ENCODE assay signal across 18 cellular contexts in the genomic region with DNA sequence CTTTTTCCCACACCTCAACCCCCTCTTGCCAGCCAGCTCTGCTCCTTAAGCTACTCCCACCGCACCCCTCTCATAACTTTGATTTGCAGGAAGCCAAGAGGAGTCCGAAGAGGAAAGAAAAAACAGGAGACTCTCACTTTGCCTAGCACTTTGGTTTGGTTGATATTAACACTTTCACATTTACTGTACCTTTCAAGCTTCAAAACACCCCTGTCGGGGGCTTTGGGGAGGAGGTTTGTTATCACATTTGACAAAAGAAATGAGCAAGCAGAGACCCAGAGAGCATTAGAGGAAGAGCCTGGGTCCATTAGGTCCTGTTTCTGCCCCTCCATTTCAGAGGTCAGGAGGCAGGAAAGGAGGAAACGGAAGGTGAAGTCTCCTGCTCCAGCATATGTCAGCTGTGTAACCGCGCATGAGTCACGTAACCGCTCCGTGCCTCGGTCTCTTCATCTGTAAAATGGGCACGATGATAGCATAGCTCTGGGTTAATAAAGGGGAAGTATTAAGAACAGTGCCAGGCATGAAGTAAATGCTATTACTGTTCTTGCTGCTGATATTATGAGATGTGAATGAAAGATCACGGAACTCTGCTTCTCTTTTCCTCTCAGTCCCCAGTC.
A peak's percentile ranks its signal among the peaks of the same experiment; 100 is the strongest.
DNase-seq lines count a peak whose midpoint lies in the region; ATAC-seq, FAIRE-seq and TF ChIP-seq lines count a peak whose summit lies in the region.
"Had no signal": no experiment of that assay in that cellular context is flagged by ENCODE, and none has a peak within 500 bp of the region (broad histone marks: within the 10 kb centered on the region; RNA-seq: fewer than 3 reads in every experiment).

No MANE protein-coding gene starts in this region.

- TF ChIP-seq EP300 in K562 (IDR thresholded peaks at IDR 0.05; ENCODE audit: low read length): no peak

- DNase-seq in stimulated activated naive CD4-positive, alpha-beta T cell treated with Interleukin-2 at 50 U/mL for 16 hours (lab: John Stamatoyannopoulos, UW): peak; percentile 40
- no peak for DNase-seq in stimulated activated naive CD4-positive, alpha-beta T cell (lab: John Stamatoyannopoulos, UW)
- DNase-seq in GM20000 (ENCODE audit: low spot score) (peak; percentile 15), K562 (ENCODE audit: extremely low read depth in 1 of 4, low spot score in 3 of 4) (no peak), type B pancreatic cell (ENCODE audit: extremely low spot score, unreplicated experiment) (no peak), vagina (ENCODE audit: extremely low spot score in 2 of 2) (no peak), glomerular visceral epithelial cell (ENCODE audit: extremely low spot score) (no peak), cerebellum (ENCODE audit: low spot score) (no peak)
- DNase-seq: amniotic stem cell, GOT3, KG1, NCI-H146, NCI-H446 treated with DMSO at 0.1 percent for 48 hours, occipital lobe, spleen had no signal

- BruUV-seq in K562 (replicated peaks; lab: Mats Ljungman, UMichigan): no TSS peak

- WGBS in K562 (ENCODE audit: insufficient coverage, low coverage, missing lambda C conversion rate): 40% methylated on average over 11 of the region's 12 CpGs

- H3K4me3 ChIP-seq in K562: no peak overlapping the region
- H3K4me3 ChIP-seq in vagina: no peak overlapping the region
- H3K4me3 ChIP-seq: SK-N-MC had no signal

- peaks cover 10% of the 10 kb centered on the region for H3K9me3 Mint-ChIP-seq in type B pancreatic cell

- no peak for TF ChIP-seq RAD21 in K562 (CRISPR knock-in tag; conservative IDR thresholded peaks at IDR 0.05 in 1 of 2, IDR thresholded peaks at IDR 0.05 in 1 of 2)

- H3K27ac ChIP-seq in K562 (ENCODE audit: extremely low read depth, low read depth, low read length) (no peak overlapping the region), vagina (no peak overlapping the region)
- H3K27ac ChIP-seq: epithelial cell of prostate, SK-N-MC, spleen had no signal

- H3K4me1 Mint-ChIP-seq in type B pancreatic cell (ENCODE audit: unreplicated experiment): peaks cover 28% of the 10 kb centered on the region

- in situ Hi-C loops in K562 (cut with MboI): no loop called here

- H3K4me1 ChIP-seq in K562 (replicated peaks in 1 of 2; ENCODE audit: control insufficient read depth in 2 of 2, insufficient read depth in 2 of 2, low read length in 2 of 2): peaks cover 7 to 10% of the 10 kb centered on the region in 2 experiments; a peak in 3 of 5 replicates
- H3K4me1 ChIP-seq in vagina: no peaks in the 10 kb centered on the region

- no peak overlapping the region for H3K4me2 ChIP-seq in K562 (ENCODE audit: insufficient read depth, low read length)

- H3K9me3 ChIP-seq in K562 (replicated peaks; ENCODE audit: control insufficient read depth, insufficient read depth, low read depth, low read length) (no peaks in the 10 kb centered on the region), vagina (no peaks in the 10 kb centered on the region)

- no peaks in the 10 kb centered on the region for H3K36me3 ChIP-seq in K562 (ENCODE audit: control insufficient read depth, insufficient read depth, low read length)
- no peaks in the 10 kb centered on the region for H3K36me3 ChIP-seq in vagina
- H3K36me3 ChIP-seq: spleen had no signal

- H3K4me3 Mint-ChIP-seq in type B pancreatic cell: peak overlapping the region; percentile 34

- no peak overlapping the region for H3K9ac ChIP-seq in K562 (ENCODE audit: insufficient read depth in 1 of 2, low read depth in 2 of 2, low read length in 2 of 2)

- H3K79me2 ChIP-seq in K562 (ENCODE audit: control insufficient read depth, insufficient read depth, low read length): no peaks in the 10 kb centered on the region

- intact Hi-C loops in K562 (cut with micrococcal nuclease): no loop called here
- intact Hi-C loops in vagina (cut with DNase I): no loop called here

- FAIRE-seq in K562 (lab: Jason Lieb, UNC): no peak
- FAIRE-seq: colon had no signal

- CTCF ChIA-PET in K562 (lab: Yijun Ruan, JAX; ENCODE audit: low intra/inter-chr PET ratio): no interaction called here

- no peaks in the 10 kb centered on the region for H3K36me3 Mint-ChIP-seq in type B pancreatic cell

- H3K27ac Mint-ChIP-seq in type B pancreatic cell: peak overlapping the region; percentile 50

- H3K27me3 Mint-ChIP-seq in type B pancreatic cell: no peaks in the 10 kb centered on the region

- H3K27me3 ChIP-seq in K562 (ENCODE audit: control insufficient read depth in 2 of 2, insufficient read depth in 2 of 2, low read length in 2 of 2): no peaks in the 10 kb centered on the region; a peak in 2 of 5 replicates
- H3K27me3 ChIP-seq in vagina: no peaks in the 10 kb centered on the region

- TF ChIP-seq CTCF in GM20000 (IDR thresholded peaks at IDR 0.05; ENCODE audit: extremely low read depth, missing control alignments) (no peak), K562 (IDR thresholded peaks at IDR 0.05 in 2 of 3, conservative IDR thresholded peaks at IDR 0.05 in 1 of 3; ENCODE audit: insufficient read depth in 2 of 3, low read depth in 1 of 3, low read length in 3 of 3) (0 out of 6 replicates have a peak, but pooled peaks of 1 of the 3 experiments have one; percentile 11), type B pancreatic cell (conservative IDR thresholded peaks at IDR 0.05) (peak; percentile 10), vagina (IDR thresholded peaks at IDR 0.05) (no peak)

- no peaks in the 10 kb centered on the region for H3K9me1 ChIP-seq in K562 (ENCODE audit: control insufficient read depth, insufficient read depth, low read length)

- no peak overlapping the region for H2AFZ ChIP-seq in K562 (ENCODE audit: low read depth, low read length)

- no peak for ATAC-seq in K562

- TF ChIP-seq POLR2A in K562 (conservative IDR thresholded peaks at IDR 0.05): no peak
- no peak for TF ChIP-seq POLR2A in vagina (IDR thresholded peaks at IDR 0.05)

- POLR2A ChIA-PET in K562 (lab: Yijun Ruan, JAX): interaction anchor here (0.6 kb wide), 1 partner anchor 8 kb away, joined by 3 read pairs; no protein-coding TSS in a partner anchor

- H4K20me1 ChIP-seq in K562 (replicated peaks; ENCODE audit: control insufficient read depth, insufficient read depth, low read length): no peaks in the 10 kb centered on the region; the same call in 1 of the 2 replicates

TF ChIP-seq in K562, 482 proteins besides CTCF, POLR2A, EP300 and RAD21:
- no peak for TF ChIP-seq IFI16 (CRISPR knock-in tag; IDR thresholded peaks at IDR 0.05)
- peak; percentile 73 for TF ChIP-seq ADNP (tag; IDR thresholded peaks at IDR 0.05)
- TF ChIP-seq RBM22 (IDR thresholded peaks at IDR 0.05; ENCODE audit: low read depth, low read length, poor library complexity, severe bottlenecking): no peak
- no peak for TF ChIP-seq CBX2 (IDR thresholded peaks at IDR 0.05; ENCODE audit: insufficient read depth, low read length, poor library complexity, severe bottlenecking)
- TF ChIP-seq ZNF507 (tag; conservative IDR thresholded peaks at IDR 0.05): peak; percentile 62
- no peak for TF ChIP-seq TEAD2 (tag; IDR thresholded peaks at IDR 0.05)
- no peak for TF ChIP-seq YBX1 (IDR thresholded peaks at IDR 0.05)
- TF ChIP-seq RCOR1 (IDR thresholded peaks at IDR 0.05; ENCODE audit: borderline replicate concordance in 1 of 2, low read depth in 2 of 2, low read length in 2 of 2): 0 out of 4 replicates have a peak, but pooled peaks of 1 of the 2 experiments have one; percentile 17
- TF ChIP-seq KAT8 (IDR thresholded peaks at IDR 0.05; ENCODE audit: low read depth): no peak
- no peak for TF ChIP-seq PPARD (CRISPR knock-in tag; IDR thresholded peaks at IDR 0.05)
- TF ChIP-seq, protein P1, sequence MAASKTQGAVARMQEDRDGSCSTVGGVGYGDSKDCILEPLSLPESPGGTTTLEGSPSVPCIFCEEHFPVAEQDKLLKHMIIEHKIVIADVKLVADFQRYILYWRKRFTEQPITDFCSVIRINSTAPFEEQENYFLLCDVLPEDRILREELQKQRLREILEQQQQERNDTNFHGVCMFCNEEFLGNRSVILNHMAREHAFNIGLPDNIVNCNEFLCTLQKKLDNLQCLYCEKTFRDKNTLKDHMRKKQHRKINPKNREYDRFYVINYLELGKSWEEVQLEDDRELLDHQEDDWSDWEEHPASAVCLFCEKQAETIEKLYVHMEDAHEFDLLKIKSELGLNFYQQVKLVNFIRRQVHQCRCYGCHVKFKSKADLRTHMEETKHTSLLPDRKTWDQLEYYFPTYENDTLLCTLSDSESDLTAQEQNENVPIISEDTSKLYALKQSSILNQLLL (CRISPR knock-in tag; IDR thresholded peaks at IDR 0.05; ENCODE audit: borderline replicate concordance): no peak
- TF ChIP-seq, protein P2, sequence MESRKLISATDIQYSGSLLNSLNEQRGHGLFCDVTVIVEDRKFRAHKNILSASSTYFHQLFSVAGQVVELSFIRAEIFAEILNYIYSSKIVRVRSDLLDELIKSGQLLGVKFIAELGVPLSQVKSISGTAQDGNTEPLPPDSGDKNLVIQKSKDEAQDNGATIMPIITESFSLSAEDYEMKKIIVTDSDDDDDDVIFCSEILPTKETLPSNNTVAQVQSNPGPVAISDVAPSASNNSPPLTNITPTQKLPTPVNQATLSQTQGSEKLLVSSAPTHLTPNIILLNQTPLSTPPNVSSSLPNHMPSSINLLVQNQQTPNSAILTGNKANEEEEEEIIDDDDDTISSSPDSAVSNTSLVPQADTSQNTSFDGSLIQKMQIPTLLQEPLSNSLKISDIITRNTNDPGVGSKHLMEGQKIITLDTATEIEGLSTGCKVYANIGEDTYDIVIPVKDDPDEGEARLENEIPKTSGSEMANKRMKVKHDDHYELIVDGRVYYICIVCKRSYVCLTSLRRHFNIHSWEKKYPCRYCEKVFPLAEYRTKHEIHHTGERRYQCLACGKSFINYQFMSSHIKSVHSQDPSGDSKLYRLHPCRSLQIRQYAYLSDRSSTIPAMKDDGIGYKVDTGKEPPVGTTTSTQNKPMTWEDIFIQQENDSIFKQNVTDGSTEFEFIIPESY (CRISPR knock-in tag; IDR thresholded peaks at IDR 0.05): peak; percentile 83
- peak in 1 of 2 experiments; percentile 54; a peak in 1 of 4 replicates for TF ChIP-seq KDM1A (IDR thresholded peaks at IDR 0.05)
- TF ChIP-seq ZNF408 (CRISPR knock-in tag; IDR thresholded peaks at IDR 0.05; ENCODE audit: low read depth): no peak
- peak; percentile 59 for TF ChIP-seq RBM25 (IDR thresholded peaks at IDR 0.05; ENCODE audit: low read depth, low read length, severe bottlenecking)
- TF ChIP-seq HDAC2 (IDR thresholded peaks at IDR 0.05): peak; percentile 42; the same call in 1 of the 2 replicates
- peak; percentile 67; the same call in 1 of the 2 replicates for TF ChIP-seq BCOR (IDR thresholded peaks at IDR 0.05)

Comparison
In these comparisons a context has a peak if more than half of its experiments do, and no peak if none do; other contexts are left out.
1. DNase-seq: peak in stimulated activated naive CD4-positive, alpha-beta T cell treated with Interleukin-2 at 50 U/mL for 16 hours (single experiment) and GM20000 (single experiment); none in stimulated activated naive CD4-positive, alpha-beta T cell (0 of 6), K562 (0 of 4), type B pancreatic cell (single experiment), vagina (0 of 2), glomerular visceral epithelial cell (single experiment) and cerebellum (single experiment).